ENCODE assay signal across 10 cellular contexts in the genomic region with DNA sequence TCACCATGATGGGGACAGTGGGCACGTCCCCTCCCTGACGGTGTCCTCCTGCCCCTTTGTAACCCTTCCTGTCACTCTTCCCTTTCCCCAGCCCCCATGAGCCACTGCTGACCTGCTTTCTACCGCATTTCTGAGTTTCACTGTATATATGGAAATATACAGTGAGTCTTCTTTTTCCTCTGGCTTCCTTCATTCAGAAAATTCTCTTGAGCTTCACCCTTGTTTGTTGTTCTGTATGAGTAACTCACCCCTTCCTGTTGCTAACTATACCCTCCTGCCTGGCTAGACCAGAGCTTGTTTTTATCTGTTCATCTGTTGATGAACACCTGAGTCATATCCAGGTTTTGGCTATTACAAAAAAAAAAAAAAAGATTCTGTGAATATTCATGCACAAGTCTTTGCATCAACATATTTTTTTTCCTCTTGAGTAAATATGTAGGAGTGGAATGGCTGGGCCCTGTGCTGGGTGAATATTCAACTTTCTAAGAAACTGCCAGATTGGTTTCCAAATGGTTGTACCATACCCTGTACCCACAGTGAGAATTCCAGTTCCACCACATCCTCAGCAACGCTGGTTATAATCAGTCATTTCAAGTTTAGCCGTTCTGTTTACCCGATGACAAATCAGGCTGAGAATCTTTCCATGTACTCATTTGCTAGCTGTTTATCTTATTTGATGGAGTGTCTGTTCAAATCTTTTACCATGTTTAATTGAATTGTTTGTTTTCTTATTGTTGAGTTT.
DNase-seq lines count a peak whose midpoint lies in the region; ATAC-seq and TF ChIP-seq lines count a peak whose summit lies in the region.
"Had no signal": no experiment of that assay in that cellular context is flagged by ENCODE, and none has a peak within 500 bp of the region (broad histone marks: within the 10 kb centered on the region; RNA-seq: fewer than 3 reads in every experiment).

No MANE protein-coding gene starts in this region.

- TF ChIP-seq CTCF in CD4-positive, alpha-beta T cell (IDR thresholded peaks at IDR 0.05), result no peak

- DNase-seq in CD4-positive, alpha-beta T cell, result no peak
- DNase-seq in NCI-H226 (peak; percentile 78), amniotic epithelial cell (ENCODE audit: low read depth) (peak; percentile 95), lung microvascular endothelial cell (ENCODE audit: low read depth in 2 of 2) (peak; percentile 36 to 78)
- DNase-seq: Karpas-422 had no signal

- POLR2A ChIA-PET in CD4-positive, alpha-beta T cell (lab: Charles Lee), result interaction anchor here (0.6 to 1.4 kb wide), 2 partner anchors 16 to 257 kb away, joined by 3 read pairs; no protein-coding TSS in a partner anchor

- no peak overlapping the region for H3K27ac ChIP-seq in CD4-positive, alpha-beta T cell (ENCODE audit: low read depth, low read length)
- H3K27ac ChIP-seq: SK-N-MC had no signal

- no peak overlapping the region for H3K27ac Mint-ChIP-seq in CD4-positive, alpha-beta T cell

- no peak overlapping the region for H3K4me3 Mint-ChIP-seq in CD4-positive, alpha-beta T cell

- no peaks in the 10 kb centered on the region for H3K36me3 Mint-ChIP-seq in CD4-positive, alpha-beta T cell (ENCODE audit: low read depth)

- H3K27me3 Mint-ChIP-seq in CD4-positive, alpha-beta T cell, result peaks cover 13% of the 10 kb centered on the region

- peak; percentile 73 for ATAC-seq in CD4-positive, alpha-beta T cell (ENCODE audit: poor library complexity)
- no peak for ATAC-seq in HG03442 (IDR thresholded peaks at IDR 0.05; ENCODE audit: unreplicated experiment)
- no peak for ATAC-seq in GM19328 (IDR thresholded peaks at IDR 0.05; ENCODE audit: unreplicated experiment)
- no peak for ATAC-seq in HG02852 (IDR thresholded peaks at IDR 0.05; ENCODE audit: unreplicated experiment)
- ATAC-seq in HG02678 (IDR thresholded peaks at IDR 0.05; ENCODE audit: unreplicated experiment), result no peak

- H3K9me3 ChIP-seq in CD4-positive, alpha-beta T cell (ENCODE audit: control insufficient read depth, low read length), result no peaks in the 10 kb centered on the region

- no peaks in the 10 kb centered on the region for H3K9me3 Mint-ChIP-seq in CD4-positive, alpha-beta T cell

- intact Hi-C loops in CD4-positive, alpha-beta T cell (cut with DNase I, micrococcal nuclease), result no loop called here

- H3K27me3 ChIP-seq in CD4-positive, alpha-beta T cell (ENCODE audit: control insufficient read depth, insufficient read depth, low read length), result peaks cover 7% of the 10 kb centered on the region

- CTCF ChIA-PET in CD4-positive, alpha-beta T cell (lab: Charles Lee), result no interaction called here

- peaks cover 10% of the 10 kb centered on the region for H3K4me1 Mint-ChIP-seq in CD4-positive, alpha-beta T cell (ENCODE audit: low read depth)

Comparison
In these comparisons a context has a peak if more than half of its experiments do, and no peak if none do; other contexts are left out.
1. DNase-seq: peak in NCI-H226 (single experiment), amniotic epithelial cell (single experiment) and lung microvascular endothelial cell (2 of 2); none in CD4-positive, alpha-beta T cell (0 of 10).